1 cellular context compared by ENCODE assay signal in genomic region chr3:186532641-186533072, GRCh38.
TF ChIP-seq lines count a peak whose summit lies in the region.

No MANE protein-coding gene starts in this region.

TF ChIP-seq in HepG2, 621 proteins besides CTCF, POLR2A, EP300 and RAD21 (continued from another document):
- TF ChIP-seq LRRFIP1 (CRISPR knock-in tag; conservative IDR thresholded peaks at IDR 0.05) = no peak
TF ChIP-seq in HepG2: peak in this region for 1.
